Comparison of ENCODE assay signal across 26 cellular contexts in genomic region chr14:29149798-29150197, GRCh38.
"Had no signal": no experiment of that assay in that cellular context is flagged by ENCODE, and none has a peak within 500 bp of the region (broad histone marks: within the 10 kb centered on the region; RNA-seq: fewer than 3 reads in every experiment).

No MANE protein-coding gene starts in this region.

- H3K36me3 ChIP-seq: colonic mucosa, esophagus muscularis mucosa, esophagus squamous epithelium, gastrocnemius medialis, gastroesophageal sphincter, heart left ventricle, heart right ventricle had no signal

- H3K9me3 ChIP-seq: colonic mucosa, esophagus muscularis mucosa, esophagus squamous epithelium, gastrocnemius medialis, gastroesophageal sphincter had no signal

- DNase-seq: colonic mucosa; cortex of kidney; dermis blood vessel endothelial cell; dorsolateral prefrontal cortex; effector CD4-positive, alpha-beta T cell; effector CD8-positive, alpha-beta T cell; effector memory CD4-positive, alpha-beta T cell; effector memory CD8-positive, alpha-beta T cell; endodermal cell; erythroblast; esophagus squamous epithelium; foreskin fibroblast; foreskin keratinocyte; foreskin melanocyte; gastrocnemius medialis; glutamatergic neuron; head of caudate nucleus; heart left ventricle; heart right ventricle had no signal

- ATAC-seq: effector memory CD8-positive, alpha-beta T cell; esophagus mucosa; foreskin keratinocyte; gastrocnemius medialis; gastroesophageal sphincter; heart left ventricle; heart right ventricle had no signal

- H3K4me1 ChIP-seq: colonic mucosa, esophagus muscularis mucosa, esophagus squamous epithelium, foreskin keratinocyte, gastrocnemius medialis, gastroesophageal sphincter, heart left ventricle, heart right ventricle had no signal

- H3K27me3 ChIP-seq: colonic mucosa, dorsolateral prefrontal cortex, esophagus muscularis mucosa, esophagus squamous epithelium, foreskin keratinocyte, gastrocnemius medialis, gastroesophageal sphincter, heart left ventricle, heart right ventricle had no signal

- H3K4me3 ChIP-seq: colonic mucosa, coronary artery, dorsolateral prefrontal cortex, esophagus muscularis mucosa, esophagus squamous epithelium, gastrocnemius medialis, gastroesophageal sphincter, heart left ventricle, heart right ventricle had no signal

- FAIRE-seq: colon, endothelial cell of umbilical vein had no signal

- H3K27ac ChIP-seq: colonic mucosa, coronary artery, dorsolateral prefrontal cortex, epithelial cell of prostate, esophagus muscularis mucosa, esophagus squamous epithelium, foreskin keratinocyte, gastrocnemius medialis, gastroesophageal sphincter, heart left ventricle, heart right ventricle had no signal
